8 cellular contexts compared by ENCODE assay signal in the genomic region with DNA sequence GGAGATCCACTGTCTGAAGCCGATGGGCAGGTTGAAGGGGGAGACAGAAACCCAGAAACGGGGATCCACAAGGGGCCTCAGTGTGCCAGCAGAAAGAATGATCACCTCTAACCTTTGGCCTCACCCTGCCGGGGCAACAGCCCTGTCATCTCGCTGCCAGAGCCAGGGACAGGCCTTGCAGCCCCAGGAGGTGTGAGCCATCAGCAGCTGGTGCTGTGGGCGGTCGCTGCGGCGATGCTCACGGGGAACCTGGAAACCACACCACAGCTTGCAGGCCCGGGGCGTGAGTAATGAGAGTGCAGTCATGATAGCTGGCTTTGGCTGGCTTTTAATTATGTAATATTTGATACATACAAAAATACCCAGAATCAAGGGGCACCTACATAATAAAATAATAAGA. TPM values are rescaled to one million over a fixed set of nuclear protein-coding genes. Genes with fewer than 3 reads are reported as not detected.
DNase-seq lines count a peak whose midpoint lies in the region; ATAC-seq and TF ChIP-seq lines count a peak whose summit lies in the region.

No MANE protein-coding gene starts in this region.

- H3K4me3 ChIP-seq in mammary epithelial cell (replicated peaks in 1 of 3; ENCODE audit: insufficient read depth in 1 of 3, low read depth in 2 of 3, low read length in 3 of 3) (no peak overlapping the region), uterus (no peak overlapping the region)

- no peaks in the 10 kb centered on the region for H4K20me1 ChIP-seq in mammary epithelial cell (ENCODE audit: insufficient read depth, low read length)

- no peak overlapping the region for H3K4me2 ChIP-seq in mammary epithelial cell (ENCODE audit: insufficient read depth, low read depth, low read length)

- H3K27ac ChIP-seq in mammary epithelial cell (ENCODE audit: insufficient read depth, low read depth, low read length) (no peak overlapping the region), uterus (no peak overlapping the region)

- H3K9me3 ChIP-seq in mammary epithelial cell (replicated peaks; ENCODE audit: insufficient read depth, low read length): peaks cover 3% of the 10 kb centered on the region
- peaks cover 0 to 9% of the 10 kb centered on the region in 2 donors for H3K9me3 ChIP-seq in uterus

- H3K4me1 ChIP-seq in mammary epithelial cell (ENCODE audit: insufficient read depth, low read length) (peaks cover 15% of the 10 kb centered on the region), uterus (no peaks in the 10 kb centered on the region)

- H3K9ac ChIP-seq in mammary epithelial cell (ENCODE audit: insufficient read depth, low read length): no peak overlapping the region

- no peak overlapping the region for H2AFZ ChIP-seq in mammary epithelial cell (ENCODE audit: low read depth, low read length)

- in situ Hi-C loops in mammary epithelial cell (cut with MboI; ENCODE audit: low sequenced_read_pairs in 2 of 2): no loop called here

- peak; percentile 42 for DNase-seq in activated CD4-positive, CD25-positive, alpha-beta regulatory T cell treated with anti-CD3 and anti-CD28 coated beads, Interleukin-2, amount 50 U/mL, for 16 hours (ENCODE audit: low read depth, low spot score)
- DNase-seq in mammary epithelial cell: peak; percentile 92
- peak; percentile 24 to 58 (median 35) for DNase-seq in stimulated activated CD4-positive, alpha-beta T cell treated with anti-CD3 and anti-CD28 coated beads, TNF-alpha, amount 100 ng/mL, for 1 hour (ENCODE audit: low read depth in 3 of 3, low spot score in 1 of 3)
- no peak for DNase-seq in Right ventricle myocardium inferior (ENCODE audit: missing footprints)
- no peak for DNase-seq in dermis blood vessel endothelial cell
- DNase-seq in uterus: no peak

- no TSS peak for BruUV-seq in mammary epithelial cell (replicated peaks; lab: Mats Ljungman, UMichigan)

- intact Hi-C loops in mammary epithelial cell (cut with micrococcal nuclease) (loop anchor here (10.0 kb wide), 1 partner anchor 426 kb away; the partner anchor contains the start of gene CALM1), Right ventricle myocardium inferior (cut with DNase I) (no loop called here), uterus (cut with DNase I; ENCODE audit: low total_unique reads) (no loop called here)

- ATAC-seq in GM18520 (IDR thresholded peaks at IDR 0.05; ENCODE audit: unreplicated experiment) (peak; percentile 93), HG03135 (IDR thresholded peaks at IDR 0.05; ENCODE audit: unreplicated experiment) (peak; percentile 65), Right ventricle myocardium inferior (no peak)

- no peaks in the 10 kb centered on the region for H3K79me2 ChIP-seq in mammary epithelial cell (ENCODE audit: insufficient read depth, low read length)

- TF ChIP-seq POLR2A in uterus (IDR thresholded peaks at IDR 0.05): no peak

- CTCF ChIA-PET in mammary epithelial cell (lab: Charles Lee; ENCODE audit: low non-redundant PET): interaction anchor here (0.5 kb wide), 1 partner anchor 82 kb away, joined by 3 read pairs; no protein-coding TSS in a partner anchor

- 18% methylated on average over 11 of the region's 11 CpGs for WGBS in mammary epithelial cell (ENCODE audit: low coverage, missing lambda C conversion rate)

- TF ChIP-seq CTCF in mammary epithelial cell (conservative IDR thresholded peaks at IDR 0.05 in 1 of 2, IDR thresholded peaks at IDR 0.05 in 1 of 2; ENCODE audit: extremely low read depth in 1 of 2, insufficient read depth in 1 of 2, low read depth in 1 of 2, low read length in 2 of 2) (no peak), uterus (IDR thresholded peaks at IDR 0.05) (no peak)

- H3K27me3 ChIP-seq in mammary epithelial cell (ENCODE audit: insufficient read depth, low read length) (no peaks in the 10 kb centered on the region), uterus (no peaks in the 10 kb centered on the region)

- dilution Hi-C loops in mammary epithelial cell (cut with HindIII; ENCODE audit: low sequenced_read_pairs): no loop called here

- H3K36me3 ChIP-seq in mammary epithelial cell (ENCODE audit: insufficient read depth, low read length): no peaks in the 10 kb centered on the region
- no peaks in the 10 kb centered on the region for H3K36me3 ChIP-seq in uterus

RNA-seq across cellular contexts. Expression of gene TTC7B, which starts 4.7 kb away (rescaled TPM):
- total RNA-seq in mammary epithelial cell: 10 to 100 TPM; 15.2 to 29.3 TPM
- 23.0 TPM for polyA plus RNA-seq in mammary epithelial cell
- polyA minus RNA-seq in mammary epithelial cell: 119 TPM
- total RNA-seq in Right ventricle myocardium inferior: 67.5 TPM
- 37.1 and 63.3 TPM in 2 replicates for total RNA-seq in dermis blood vessel endothelial cell
- 10 to 100 TPM; 15.3 to 73.9 (median 28.0) TPM for total RNA-seq in uterus

Comparison
In these comparisons a context has a peak if more than half of its experiments do, and no peak if none do; other contexts are left out.
1. DNase-seq: peak in activated CD4-positive, CD25-positive, alpha-beta regulatory T cell treated with anti-CD3 and anti-CD28 coated beads, Interleukin-2, amount 50 U/mL, for 16 hours (single experiment), mammary epithelial cell (single experiment) and stimulated activated CD4-positive, alpha-beta T cell treated with anti-CD3 and anti-CD28 coated beads, TNF-alpha, amount 100 ng/mL, for 1 hour (3 of 3); none in Right ventricle myocardium inferior (single experiment), dermis blood vessel endothelial cell (single experiment) and uterus (0 of 2).